ENCODE assay signal across 19 cellular contexts in the genomic region with DNA sequence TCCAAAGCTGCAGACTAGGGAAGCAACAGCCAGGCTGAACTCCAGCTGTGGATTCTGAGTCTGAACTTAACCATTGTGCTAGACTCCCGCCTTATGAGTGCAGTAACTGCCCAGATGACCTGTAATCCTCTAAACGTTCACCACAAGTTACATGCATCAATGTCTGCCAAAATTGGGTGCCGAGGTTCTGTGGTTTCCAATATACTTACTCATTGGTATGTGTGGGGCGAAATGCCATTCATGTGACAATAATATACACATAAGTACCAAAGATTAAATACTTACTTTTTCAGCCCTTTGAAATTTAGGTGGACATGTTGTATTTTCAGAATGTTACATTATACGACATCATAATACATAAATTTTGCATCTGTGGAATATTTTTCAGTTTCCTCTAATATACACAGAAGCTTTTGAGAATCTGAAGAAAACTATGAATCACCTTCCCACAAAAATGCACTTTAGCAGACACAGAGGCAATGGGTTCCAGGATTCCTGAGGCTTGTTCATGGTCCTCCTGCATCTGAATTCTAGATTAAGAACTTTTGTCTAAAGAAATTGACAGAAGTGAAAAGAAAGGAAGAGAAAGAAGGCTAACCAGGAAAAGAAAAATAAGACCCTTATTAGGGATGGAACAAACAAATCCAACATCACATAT. TPM values are rescaled to one million over a fixed set of nuclear protein-coding genes. Genes with fewer than 3 reads are reported as not detected.
A peak's percentile ranks its signal among the peaks of the same experiment; 100 is the strongest.
DNase-seq lines count a peak whose midpoint lies in the region; ATAC-seq and TF ChIP-seq lines count a peak whose summit lies in the region.
"Had no signal": no experiment of that assay in that cellular context is flagged by ENCODE, and none has a peak within 500 bp of the region (broad histone marks: within the 10 kb centered on the region; RNA-seq: fewer than 3 reads in every experiment).

No MANE protein-coding gene starts in this region.

- H3K79me2 ChIP-seq in ACC112 (ENCODE audit: control insufficient read depth, insufficient read depth, low read length, unreplicated experiment), result no peaks in the 10 kb centered on the region

- no peaks in the 10 kb centered on the region for H3K9me3 ChIP-seq in adipocyte (ENCODE audit: control insufficient read depth, low read length)
- no peaks in the 10 kb centered on the region for H3K9me3 ChIP-seq in heart right ventricle

- intact Hi-C loops in heart right ventricle (cut with DNase I), result no loop called here

- H3K4me1 ChIP-seq in ACC112 (ENCODE audit: control insufficient read depth, insufficient read depth, low read length, unreplicated experiment), result peaks cover 4% of the 10 kb centered on the region
- peaks cover 9% of the 10 kb centered on the region for H3K4me1 ChIP-seq in adipocyte (ENCODE audit: control insufficient read depth, insufficient read depth, low read length)
- H3K4me1 ChIP-seq in heart right ventricle, result no peaks in the 10 kb centered on the region

- 76 to 82% methylated on average over 5 of the region's 5 CpGs for WGBS in heart right ventricle, 2 donors

- H2AFZ ChIP-seq in ACC112 (ENCODE audit: low read length, unreplicated experiment), result no peak overlapping the region

- ATAC-seq in HG02870 (IDR thresholded peaks at IDR 0.05; ENCODE audit: unreplicated experiment), result no peak
- ATAC-seq in heart right ventricle, result no peak
- no peak for ATAC-seq in HG03139 (IDR thresholded peaks at IDR 0.05; ENCODE audit: unreplicated experiment)
- ATAC-seq: effector memory CD8-positive, alpha-beta T cell had no signal

- H3K9ac ChIP-seq in adipocyte (ENCODE audit: low read length), result no peak overlapping the region

- TF ChIP-seq CTCF in heart right ventricle (IDR thresholded peaks at IDR 0.05), result no peak

- H3K27ac ChIP-seq in ACC112 (ENCODE audit: low read depth, low read length) (peak overlapping the region; percentile 12; the same call in 1 of the 2 replicates), heart right ventricle (no peak overlapping the region)
- H3K27ac ChIP-seq: HL-60 had no signal

- H3K36me3 ChIP-seq in ACC112 (ENCODE audit: insufficient read depth, low read length), result no peaks in the 10 kb centered on the region
- H3K36me3 ChIP-seq in adipocyte (ENCODE audit: control insufficient read depth, insufficient read depth, low read length, severe bottlenecking), result no peaks in the 10 kb centered on the region
- no peaks in the 10 kb centered on the region for H3K36me3 ChIP-seq in heart right ventricle

- H3K27me3 ChIP-seq in ACC112 (ENCODE audit: insufficient read depth, low read length) (no peaks in the 10 kb centered on the region), adipocyte (replicated peaks; ENCODE audit: control insufficient read depth, insufficient read depth, low read length) (peaks cover 8% of the 10 kb centered on the region), heart right ventricle (no peaks in the 10 kb centered on the region)

- H3K4me3 ChIP-seq in ACC112 (ENCODE audit: low read depth, low read length) (no peak overlapping the region), adipocyte (ENCODE audit: low read length) (no peak overlapping the region), heart right ventricle (no peak overlapping the region)

- DNase-seq in HPDE6-E6E7 (ENCODE audit: extremely low spot score), result peak; percentile 21
- DNase-seq in adipocyte (ENCODE audit: low read depth), result peak; percentile 70
- peak; percentile 45 for DNase-seq in foreskin melanocyte
- DNase-seq in cerebellar cortex (ENCODE audit: low spot score), result no peak
- no peak for DNase-seq in heart right ventricle
- DNase-seq: activated CD4-positive, alpha-beta memory T cell treated with anti-CD3 and anti-CD28 coated beads for 36 hours; activated naive CD4-positive, alpha-beta T cell treated with Interleukin-2 at 50 U/mL for 16 hours; effector memory CD8-positive, alpha-beta T cell; H9; immature natural killer cell; NCI-H1436 treated with DMSO at 0.1 percent for 48 hours; stimulated activated CD4-positive, alpha-beta T cell treated with anti-CD3 and anti-CD28 coated beads, Interleukin-1b, Interleukin-23, amount 100 ng/mL, for 48 hours; stimulated activated naive CD4-positive, alpha-beta T cell treated with Interleukin-2 at 50 U/mL for 16 hours; T-helper 1 cell had no signal

RNA-seq across cellular contexts. Expression of gene GRIP1, which starts 31.7 kb away (rescaled TPM):
- 1 to 10 TPM in 9 of 10 donors, under 1 TPM in 1; 0.96 to 7.3 (median 2.3) TPM for total RNA-seq in heart right ventricle
- polyA plus RNA-seq in heart right ventricle, result under 1 TPM; 0.12 to 0.95 TPM
- total RNA-seq: B cell had no signal

Comparison
In these comparisons a context has a peak if more than half of its experiments do, and no peak if none do; other contexts are left out.
1. DNase-seq: peak in HPDE6-E6E7 (single experiment), adipocyte (single experiment) and foreskin melanocyte (single experiment); none in cerebellar cortex (single experiment) and heart right ventricle (0 of 2).